ENCODE assay signal across 1 cellular context in the genomic region with DNA sequence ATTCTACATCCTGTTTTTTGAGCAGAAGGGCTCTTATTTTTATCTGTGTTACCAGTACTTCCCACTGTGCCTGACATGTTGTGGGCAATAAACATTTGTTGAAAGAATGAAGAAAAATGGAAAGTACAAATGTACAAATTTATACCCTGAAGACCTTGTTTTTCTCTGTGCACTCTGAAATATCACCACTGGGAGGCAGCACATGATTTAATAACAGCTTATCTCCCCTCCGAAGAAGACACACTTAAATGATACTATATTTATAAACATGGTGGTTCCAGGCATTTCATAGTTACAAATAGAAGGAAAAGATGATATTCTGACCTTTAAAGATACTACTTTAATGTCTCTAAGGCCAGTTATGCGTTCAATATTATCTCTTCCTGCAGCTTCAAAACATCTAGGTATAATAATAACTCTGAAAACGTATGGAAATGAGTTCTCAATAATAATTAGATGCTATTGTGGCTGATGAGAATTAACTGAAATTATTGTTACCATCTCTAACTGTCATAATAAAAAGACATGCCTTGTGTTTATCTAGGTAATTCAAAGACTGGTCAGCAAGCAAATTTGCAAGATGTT.
TF ChIP-seq lines count a peak whose summit lies in the region.

No MANE protein-coding gene starts in this region.

TF ChIP-seq in A549, 52 proteins besides CTCF, POLR2A, EP300 and RAD21 (continued from another document):
- no peak for TF ChIP-seq MAFK (IDR thresholded peaks at IDR 0.05; ENCODE audit: partially characterized antibody)
- TF ChIP-seq USF2 (IDR thresholded peaks at IDR 0.05), result no peak
- no peak for TF ChIP-seq CBX8 (IDR thresholded peaks at IDR 0.05)
- no peak for TF ChIP-seq GATA3 (IDR thresholded peaks at IDR 0.05; ENCODE audit: borderline replicate concordance)
- TF ChIP-seq SMC3 (IDR thresholded peaks at IDR 0.05), result peak; percentile 62
- no peak for TF ChIP-seq NFE2L2 (conservative IDR thresholded peaks at IDR 0.05; ENCODE audit: low read length)
- no peak for TF ChIP-seq ESRRA (IDR thresholded peaks at IDR 0.05; ENCODE audit: borderline replicate concordance, low read length)
TF ChIP-seq in A549: peak in this region for 1.
